In genomic region chr5:170393958-170394357, GRCh38 we compare ENCODE assay signal across 1 cellular context.
TF ChIP-seq lines count a peak whose summit lies in the region.

No MANE protein-coding gene starts in this region.

TF ChIP-seq in WTC11, 78 proteins besides CTCF, POLR2A, EP300 and RAD21 (continued from another document):
- no peak for TF ChIP-seq ZNF512 (CRISPR knock-in tag; IDR thresholded peaks at IDR 0.05; ENCODE audit: borderline replicate concordance)
- no peak for TF ChIP-seq HMGA2 (CRISPR knock-in tag; IDR thresholded peaks at IDR 0.05)
- no peak for TF ChIP-seq NR3C1 (CRISPR knock-in tag; conservative IDR thresholded peaks at IDR 0.05; ENCODE audit: low read depth)
- TF ChIP-seq ETV6 (CRISPR knock-in tag; IDR thresholded peaks at IDR 0.05), result peak; percentile 100
- TF ChIP-seq ZNF121 (CRISPR knock-in tag; IDR thresholded peaks at IDR 0.05), result no peak
- no peak for TF ChIP-seq ZNF396 (CRISPR knock-in tag; IDR thresholded peaks at IDR 0.05; ENCODE audit: borderline replicate concordance)
- no peak for TF ChIP-seq PRDM15 (CRISPR knock-in tag; IDR thresholded peaks at IDR 0.05)
- no peak for TF ChIP-seq ZNF232 (CRISPR knock-in tag; IDR thresholded peaks at IDR 0.05)
- no peak for TF ChIP-seq ZNF532 (CRISPR knock-in tag; IDR thresholded peaks at IDR 0.05; ENCODE audit: borderline replicate concordance)
- peak; percentile 87 for TF ChIP-seq TEAD1 (CRISPR knock-in tag; IDR thresholded peaks at IDR 0.05)
- no peak for TF ChIP-seq ZNF219 (CRISPR knock-in tag; IDR thresholded peaks at IDR 0.05; ENCODE audit: borderline replicate concordance)
- no peak for TF ChIP-seq NR1H2 (CRISPR knock-in tag; IDR thresholded peaks at IDR 0.05)
- TF ChIP-seq ERG (CRISPR knock-in tag; IDR thresholded peaks at IDR 0.05), result no peak
- TF ChIP-seq PREB (CRISPR knock-in tag; IDR thresholded peaks at IDR 0.05; ENCODE audit: borderline replicate concordance), result no peak
- TF ChIP-seq ZSCAN18 (CRISPR knock-in tag; IDR thresholded peaks at IDR 0.05), result no peak
- TF ChIP-seq E2F5 (CRISPR knock-in tag; IDR thresholded peaks at IDR 0.05), result no peak; the same call in 1 of the 2 replicates
- TF ChIP-seq ESRRA (CRISPR knock-in tag; IDR thresholded peaks at IDR 0.05; ENCODE audit: borderline replicate concordance), result no peak
- no peak for TF ChIP-seq ATF6 (CRISPR knock-in tag; IDR thresholded peaks at IDR 0.05)
- TF ChIP-seq FOXK1 (CRISPR knock-in tag; IDR thresholded peaks at IDR 0.05), result no peak
- no peak; the same call in 1 of the 2 replicates for TF ChIP-seq IRF1 (CRISPR knock-in tag; IDR thresholded peaks at IDR 0.05)
- TF ChIP-seq MXD4 (CRISPR knock-in tag; IDR thresholded peaks at IDR 0.05; ENCODE audit: borderline replicate concordance), result no peak
- TF ChIP-seq ZNF317 (CRISPR knock-in tag; IDR thresholded peaks at IDR 0.05; ENCODE audit: borderline replicate concordance, low read depth), result no peak
